Comparison of ENCODE assay signal across 19 cellular contexts in genomic region chr2:155151945-155152344, GRCh38.
DNase-seq lines count a peak whose midpoint lies in the region; ATAC-seq and TF ChIP-seq lines count a peak whose summit lies in the region.
"Had no signal": no experiment of that assay in that cellular context is flagged by ENCODE, and none has a peak within 500 bp of the region (broad histone marks: within the 10 kb centered on the region; RNA-seq: fewer than 3 reads in every experiment).

No MANE protein-coding gene starts in this region.

- H3K4me3 ChIP-seq in SU-DHL-6 (ENCODE audit: insufficient read depth, low read length, poor library complexity, severe bottlenecking): no peak overlapping the region
- no peak overlapping the region for H3K4me3 ChIP-seq in body of pancreas

- 0 out of 2 replicates have a peak, but pooled peaks cover 5% of the 10 kb centered on the region for H3F3A ChIP-seq in SU-DHL-6 (ENCODE audit: insufficient read depth)

- H3K36me3 ChIP-seq in SU-DHL-6 (ENCODE audit: low read length): peaks cover 10% of the 10 kb centered on the region; the same call in 1 of the 2 replicates
- no peaks in the 10 kb centered on the region for H3K36me3 ChIP-seq in body of pancreas (replicated peaks in 1 of 2; ENCODE audit: insufficient read depth in 1 of 2, low read depth in 2 of 2)

- ATAC-seq in GM18868 (IDR thresholded peaks at IDR 0.05; ENCODE audit: unreplicated experiment) (peak; percentile 71), HG02610 (IDR thresholded peaks at IDR 0.05; ENCODE audit: unreplicated experiment) (peak; percentile 54), body of pancreas (no peak), omental fat pad (ENCODE audit: low FRiP score) (no peak), HG02798 (IDR thresholded peaks at IDR 0.05; ENCODE audit: poor library complexity, unreplicated experiment) (no peak)
- ATAC-seq: PC-3 had no signal

- H3K9me2 ChIP-seq in SU-DHL-6 (replicated peaks; ENCODE audit: insufficient read depth, low read length): no peaks in the 10 kb centered on the region

- H2AFZ ChIP-seq in SU-DHL-6 (ENCODE audit: low read depth, low read length, severe bottlenecking): peak overlapping the region; percentile 5

- DNase-seq in body of pancreas: no peak
- DNase-seq in omental fat pad (ENCODE audit: low spot score): no peak
- no peak for DNase-seq in head of caudate nucleus
- DNase-seq: C1 segment of cervical spinal cord; CD8-positive, alpha-beta memory T cell; DMS79 treated with DMSO at 0.1 percent for 48 hours; HCEC 1CT; MV-4-11; NCI-H1694 treated with DMSO at 0.1 percent for 48 hours; NCI-H748 treated with DMSO at 0.1 percent for 48 hours; PC-3; SIG-M5 had no signal

- no peaks in the 10 kb centered on the region for H4K20me1 ChIP-seq in SU-DHL-6 (ENCODE audit: low read depth, low read length)

- no peaks in the 10 kb centered on the region for H3K4me1 ChIP-seq in body of pancreas

- TF ChIP-seq CTCF in SU-DHL-6 (IDR thresholded peaks at IDR 0.05; ENCODE audit: insufficient read depth, low read length, poor library complexity, severe bottlenecking) (no peak), body of pancreas (IDR thresholded peaks at IDR 0.05) (no peak), omental fat pad (IDR thresholded peaks at IDR 0.05) (no peak)

- WGBS in body of pancreas, 2 donors: 80 to 93% methylated on average over 2 of the region's 2 CpGs

- intact Hi-C loops in body of pancreas (cut with DNase I) (no loop called here), head of caudate nucleus (cut with DNase I) (no loop called here)

- H3K27ac ChIP-seq in SU-DHL-6 (ENCODE audit: low read depth, low read length) (no peak overlapping the region), body of pancreas (no peak overlapping the region)
- H3K27ac ChIP-seq: HL-60, KMS-11, RWPE1 had no signal

- H3K9ac ChIP-seq in SU-DHL-6 (ENCODE audit: low read length): no peak overlapping the region
- H3K9ac ChIP-seq: KMS-11 had no signal

- no peak overlapping the region for H3K4me2 ChIP-seq in SU-DHL-6 (ENCODE audit: low read depth, low read length, poor library complexity, severe bottlenecking)
- H3K4me2 ChIP-seq: KMS-11 had no signal

- H3K27me3 ChIP-seq in SU-DHL-6 (ENCODE audit: low read length) (no peaks in the 10 kb centered on the region), body of pancreas (no peaks in the 10 kb centered on the region)

- no peaks in the 10 kb centered on the region for H3K9me3 ChIP-seq in SU-DHL-6 (ENCODE audit: insufficient read depth, low read length)
- no peaks in the 10 kb centered on the region for H3K9me3 ChIP-seq in body of pancreas

- no peaks in the 10 kb centered on the region; the same call in 1 of the 2 replicates for H3K79me2 ChIP-seq in SU-DHL-6 (ENCODE audit: insufficient read depth, low read length)

- no peak for TF ChIP-seq POLR2A in body of pancreas (IDR thresholded peaks at IDR 0.05)

Comparison
In these comparisons a context has a peak if more than half of its experiments do, and no peak if none do; other contexts are left out.
1. ATAC-seq: peak in GM18868 (single experiment) and HG02610 (single experiment); none in body of pancreas (single experiment), omental fat pad (single experiment) and HG02798 (single experiment).